Comparison of ENCODE assay signal across 30 cellular contexts in genomic region chr2:106275971-106276370, GRCh38.
"Had no signal": no experiment of that assay in that cellular context is flagged by ENCODE, and none has a peak within 500 bp of the region (broad histone marks: within the 10 kb centered on the region; RNA-seq: fewer than 3 reads in every experiment).

No MANE protein-coding gene starts in this region.

- H3K4me3 ChIP-seq: lower lobe of right lung, neural progenitor cell, ovary, skin epidermis, stomach, thyroid gland, transverse colon, upper lobe of right lung had no signal

- H3K27me3 ChIP-seq: neural progenitor cell, ovary, stomach, testis, thyroid gland, transverse colon, upper lobe of right lung had no signal

- H3K9me3 ChIP-seq: lower lobe of right lung, ovary, stomach, testis, thyroid gland, transverse colon, upper lobe of right lung had no signal

- H3K4me2 ChIP-seq: neural progenitor cell had no signal

- H3K4me1 ChIP-seq: testis, transverse colon, upper lobe of right lung had no signal

- H3K36me3 ChIP-seq: lower lobe of right lung, neural progenitor cell, ovary, stomach, thyroid gland, transverse colon, upper lobe of right lung had no signal

- ATAC-seq: left cardiac atrium; left lobe of liver; left ventricle myocardium superior; lower lobe of right lung; natural killer cell; right cardiac atrium; sciatic nerve; stimulated activated naive B cell treated with anti-CD40 and anti-IgM and Interleukin-4, amounts not matched to agents 10 μg/mL and 1 μg/mL and 100 μg/mL, for 72 hours; stimulated activated naive CD8-positive, alpha-beta T cell treated with anti-CD3 and anti-CD28 coated beads, Interleukin-15, Interleukin-2, amounts not matched to agents 100 U/mL and 50 U/mL, for 24 hours; upper lobe of right lung had no signal

- FAIRE-seq: keratinocyte, urothelium cell line had no signal

- H3K9ac ChIP-seq: neural progenitor cell had no signal

- H3K27ac ChIP-seq: lower lobe of right lung, neural progenitor cell, ovary, skin epidermis, stomach, testis, thyroid gland, transverse colon, upper lobe of right lung had no signal

- H2AFZ ChIP-seq: neural progenitor cell had no signal

- DNase-seq: hippocampal formation; kidney glomerular epithelial cell; left cardiac atrium; left ventricle myocardium superior; lower lobe of right lung; mammary epithelial cell; mesenchymal stem cell; naive B cell; natural killer cell; nephron progenitor cell; ovary; retina; right cardiac atrium; stimulated activated CD4-positive, alpha-beta T cell treated with anti-CD3 and anti-CD28 coated beads, Interleukin-12 subunit alpha, Interleukin-12 subunit beta, amount 100 ng/mL, for 4 hours; stimulated activated CD4-positive, alpha-beta T cell treated with anti-CD3 and anti-CD28 coated beads, Interleukin-15, amount 100 ng/mL, for 24 hours; stimulated activated CD4-positive, alpha-beta T cell treated with anti-CD3 and anti-CD28 coated beads, Interleukin-2, amount 100 ng/mL, for 24 hours; stimulated activated CD4-positive, alpha-beta T cell treated with anti-CD3 and anti-CD28 coated beads, Interleukin-4, amount 100 ng/mL, for 1 hour; stimulated activated naive B cell treated with anti-CD40 and anti-IgM and Interleukin-4, amounts not matched to agents 10 μg/mL and 1 μg/mL and 100 μg/mL, for 72 hours; stimulated activated naive CD8-positive, alpha-beta T cell treated with anti-CD3 and anti-CD28 coated beads, Interleukin-15, Interleukin-2, amounts not matched to agents 100 U/mL and 50 U/mL, for 24 hours; stomach; testis; thyroid gland; transverse colon; upper lobe of right lung had no signal
